Comparison of ENCODE assay signal across 12 cellular contexts in the genomic region with DNA sequence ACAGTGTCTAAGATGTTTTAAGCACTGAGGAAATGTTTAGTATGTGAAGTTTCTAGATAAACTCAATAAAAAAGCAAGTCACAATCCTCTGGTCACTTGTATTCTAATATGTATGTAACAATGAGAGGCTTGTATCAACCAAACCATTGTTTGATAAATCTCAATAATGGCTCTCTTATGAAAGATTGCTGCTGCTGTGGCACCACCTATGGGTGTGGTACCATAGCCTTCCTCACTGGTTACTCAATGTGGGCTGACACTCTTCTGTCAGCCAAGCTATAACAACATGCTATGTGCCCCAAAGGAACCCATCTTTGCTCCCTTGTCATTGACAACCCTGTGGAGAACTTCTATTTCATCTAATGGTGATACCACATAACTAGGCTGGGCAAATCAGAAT. TPM values are rescaled to one million over a fixed set of nuclear protein-coding genes. Genes with fewer than 3 reads are reported as not detected.
DNase-seq lines count a peak whose midpoint lies in the region; ATAC-seq, FAIRE-seq and TF ChIP-seq lines count a peak whose summit lies in the region.
"Had no signal": no experiment of that assay in that cellular context is flagged by ENCODE, and none has a peak within 500 bp of the region (broad histone marks: within the 10 kb centered on the region; RNA-seq: fewer than 3 reads in every experiment).

No MANE protein-coding gene starts in this region.

- no peak overlapping the region for H3K4me2 ChIP-seq in A549

- no peak for FAIRE-seq in A549 (lab: Jason Lieb, UNC)

- H3K36me3 ChIP-seq in stomach: no peaks in the 10 kb centered on the region
- H3K36me3 ChIP-seq: sigmoid colon had no signal

- TF ChIP-seq EP300 in A549 (IDR thresholded peaks at IDR 0.05): no peak
- TF ChIP-seq EP300 in stomach (IDR thresholded peaks at IDR 0.05): no peak

- peak; percentile 42 to 58; a peak in 4 of 5 replicates for TF ChIP-seq RAD21 in A549 (conservative IDR thresholded peaks at IDR 0.05 in 1 of 2, IDR thresholded peaks at IDR 0.05 in 1 of 2)

- in situ Hi-C loops in SK-MEL-5 (cut with HindIII; ENCODE audit: low pct_unique_long_range_greater_than_20kb, low sequenced_read_pairs): no loop called here

- H3K9me3 ChIP-seq in A549 (no peaks in the 10 kb centered on the region), stomach (no peaks in the 10 kb centered on the region)
- H3K9me3 ChIP-seq: Caco-2, sigmoid colon had no signal

- H3K4me1 ChIP-seq in A549 (no peaks in the 10 kb centered on the region), stomach (no peaks in the 10 kb centered on the region)
- H3K4me1 ChIP-seq: Caco-2, sigmoid colon had no signal

- DNase-seq in A549 (ENCODE audit: low read depth in 1 of 2, low spot score in 1 of 2): peak in 1 of 2 experiments; percentile 51
- peak; percentile 19 for DNase-seq in ELR (ENCODE audit: low read depth)
- DNase-seq in SK-MEL-5 (ENCODE audit: low read depth, low spot score): peak; percentile 62
- DNase-seq in foreskin fibroblast: peak in 1 of 2 donors; percentile 31
- DNase-seq in COLO668 (lab: John Stamatoyannopoulos, UW; ENCODE audit: unreplicated experiment): no peak
- DNase-seq in stomach: no peak
- DNase-seq in NCI-H187 (lab: John Stamatoyannopoulos, UW): no peak
- DNase-seq in GOT3 (lab: John Stamatoyannopoulos, UW): no peak
- DNase-seq: Caco-2; IMR-90; NK-92 treated with Interleukin-12 subunit alpha and Interleukin-12 subunit beta, amount 100 ng/mL, for 24 hours; sigmoid colon had no signal

- intact Hi-C loops in stomach (cut with DNase I; ENCODE audit: low total_unique reads): no loop called here

- CTCF ChIA-PET in A549 (lab: Yijun Ruan, JAX): interaction anchor here (0.6 to 1.5 kb wide), 5 partner anchors 10 to 78 kb away, joined by 3 to 6 read pairs (median 3); no protein-coding TSS in a partner anchor

- TF ChIP-seq CTCF in A549 (IDR thresholded peaks at IDR 0.05): peak; percentile 36
- TF ChIP-seq CTCF in foreskin fibroblast (IDR thresholded peaks at IDR 0.05; ENCODE audit: low read depth, low read length): peak; percentile 13
- peak in 2 of 7 experiments; percentile 20 to 32 for TF ChIP-seq CTCF in stomach (IDR thresholded peaks at IDR 0.05)

- peak; percentile 89 to 91 for ATAC-seq in A549

- no peaks in the 10 kb centered on the region for H3K27me3 ChIP-seq in stomach
- H3K27me3 ChIP-seq: sigmoid colon had no signal

- TF ChIP-seq POLR2A in A549 (IDR thresholded peaks at IDR 0.05; ENCODE audit: low read length): no peak
- TF ChIP-seq POLR2A in stomach (IDR thresholded peaks at IDR 0.05): no peak

- H3K4me3 ChIP-seq in A549 (no peak overlapping the region), foreskin fibroblast (ENCODE audit: low read depth in 1 of 2, low read length in 2 of 2) (no peak overlapping the region), stomach (no peak overlapping the region)
- H3K4me3 ChIP-seq: sigmoid colon had no signal

- POLR2A ChIA-PET in A549 (lab: Yijun Ruan, JAX): interaction anchor here (1.1 kb wide), 1 partner anchor 12 kb away, joined by 11 read pairs; the partner anchor contains the start of gene RAB1A

- no peak overlapping the region for H3K27ac ChIP-seq in A549
- H3K27ac ChIP-seq in stomach: no peak overlapping the region
- H3K27ac ChIP-seq: sigmoid colon had no signal

TF ChIP-seq in A549, 52 proteins besides CTCF, POLR2A, EP300 and RAD21:
- TF ChIP-seq CEBPB (IDR thresholded peaks at IDR 0.05): 0 out of 4 replicates have a peak, but pooled peaks of 1 of the 2 experiments have one; percentile 5
- no peak for TF ChIP-seq PBX3 (IDR thresholded peaks at IDR 0.05)

RNA-seq across cellular contexts. Expression of gene RAB1A, which starts 12.6 kb away (rescaled TPM):
- polyA plus RNA-seq in A549 (2011; rRNA removed): 351 and 417 TPM in 2 replicates
- polyA plus RNA-seq in A549 (2012; cell fraction: cytosol; rRNA removed): 166 and 174 TPM in 2 replicates
- polyA plus RNA-seq in A549 (2012; cell fraction: nucleus; rRNA removed): 34.8 and 53.4 TPM in 2 replicates
- polyA plus RNA-seq in A549 (2017; fragmentation: RNase III; extraction: RNeasy Plus Mini Kit Qiagen cat#74134 plus additional on column Dnase treatment): 269 to 320 TPM (median 308 TPM) in 3 replicates
- 60.8 and 99.9 TPM in 2 replicates for polyA minus RNA-seq in A549 (2011; rRNA and poly(A)+ RNA removed)
- total RNA-seq in SK-MEL-5 (2014; rRNA removed; shearing (Covaris generic)): 229 and 236 TPM in 2 replicates
- 171 and 202 TPM in 2 replicates for polyA plus RNA-seq in SK-MEL-5 (2015; cell fraction: cytosol; rRNA removed)
- polyA plus RNA-seq in SK-MEL-5 (2015; cell fraction: nucleus; rRNA removed): 35.6 and 41.1 TPM in 2 replicates
- 100 to 1,000 TPM in 1 of 5 donors, 10 to 100 TPM in 4; 58.2 to 143 (median 67.4) TPM for total RNA-seq in stomach
- polyA plus RNA-seq in stomach: 100 to 1,000 TPM in 2 of 3 donors, 10 to 100 TPM in 1; 96.9 to 160 (median 135) TPM

Comparison
In these comparisons a context has a peak if more than half of its experiments do, and no peak if none do; other contexts are left out.
1. DNase-seq: peak in ELR (single experiment) and SK-MEL-5 (single experiment); none in COLO668 (single experiment), stomach (single experiment), NCI-H187 (0 of 2) and GOT3 (single experiment).